12 cellular contexts compared by ENCODE assay signal in genomic region chr19:10815969-10816635, GRCh38. TPM values are rescaled to one million over a fixed set of nuclear protein-coding genes. Genes with fewer than 3 reads are reported as not detected.
DNase-seq lines count a peak whose midpoint lies in the region; ATAC-seq and TF ChIP-seq lines count a peak whose summit lies in the region.
"Had no signal": no experiment of that assay in that cellular context is flagged by ENCODE, and none has a peak within 500 bp of the region (broad histone marks: within the 10 kb centered on the region; RNA-seq: fewer than 3 reads in every experiment).

No MANE protein-coding gene starts in this region.

- H3K9me3 Mint-ChIP-seq in nephron: no peaks in the 10 kb centered on the region
- H3K9me3 Mint-ChIP-seq: activated naive CD8-positive, alpha-beta T cell treated with anti-CD3 and anti-CD28 coated beads for 36 hours; CD4-positive, CD25-positive, alpha-beta regulatory T cell had no signal

- H3K9me3 ChIP-seq in heart right ventricle: no peaks in the 10 kb centered on the region
- no peaks in the 10 kb centered on the region for H3K9me3 ChIP-seq in heart left ventricle
- H3K9me3 ChIP-seq in upper lobe of right lung: no peaks in the 10 kb centered on the region

- TF ChIP-seq POLR2A in heart left ventricle (IDR thresholded peaks at IDR 0.05): no peak

- peaks cover 41% of the 10 kb centered on the region for H3K36me3 Mint-ChIP-seq in nephron (ENCODE audit: low read depth)

- 91 to 93% methylated on average over 20 of the region's 20 CpGs for WGBS in heart right ventricle, 2 donors
- WGBS in heart left ventricle, 4 donors: 93 to 94% (median 94%) methylated on average over 18 to 20 of the region's 20 CpGs

- H3K27me3 Mint-ChIP-seq in nephron (ENCODE audit: low read depth): no peaks in the 10 kb centered on the region
- H3K27me3 Mint-ChIP-seq: activated naive CD8-positive, alpha-beta T cell treated with anti-CD3 and anti-CD28 coated beads for 36 hours; CD4-positive, CD25-positive, alpha-beta regulatory T cell had no signal

- H3K4me3 ChIP-seq in heart right ventricle (peak overlapping the region in 6 of 10 donors; percentile 23 to 39 (median 34)), heart left ventricle (peak overlapping the region in 5 of 12 donors; percentile 14 to 55 (median 49)), choroid plexus epithelial cell (ENCODE audit: low read depth, low read length) (peak overlapping the region; percentile 77), upper lobe of right lung (peak overlapping the region; percentile 40)

- H3K4me1 Mint-ChIP-seq in nephron: peaks cover 15% of the 10 kb centered on the region

- H3K36me3 ChIP-seq in heart right ventricle (peaks cover 0 to 96% (median 57%) of the 10 kb centered on the region in 9 donors), heart left ventricle (peaks cover 3 to 90% (median 75%) of the 10 kb centered on the region in 9 donors), upper lobe of right lung (peaks cover 78% of the 10 kb centered on the region)

- ATAC-seq in heart right ventricle (no peak), heart left ventricle (no peak), upper lobe of right lung (no peak), GM21423 (IDR thresholded peaks at IDR 0.05; ENCODE audit: unreplicated experiment) (no peak), left colon (no peak)
- ATAC-seq: esophagus mucosa had no signal

- H3K27ac ChIP-seq in heart right ventricle (peak overlapping the region in 5 of 10 donors; percentile 22 to 87 (median 61)), heart left ventricle (peak overlapping the region in 5 of 12 donors; percentile 56 to 69 (median 62)), upper lobe of right lung (peak overlapping the region; percentile 55)

- peak overlapping the region; percentile 74 to 97 (median 93) for H3K27ac Mint-ChIP-seq in nephron
- H3K27ac Mint-ChIP-seq: activated naive CD8-positive, alpha-beta T cell treated with anti-CD3 and anti-CD28 coated beads for 36 hours; CD4-positive, CD25-positive, alpha-beta regulatory T cell had no signal

- DNase-seq in heart right ventricle (no peak), heart left ventricle (no peak), choroid plexus epithelial cell (ENCODE audit: low read depth) (peak; percentile 59), upper lobe of right lung (no peak), left colon (no peak)
- DNase-seq in activated effector memory CD4-positive, alpha-beta T cell treated with anti-CD3 and anti-CD28 coated beads, Interleukin-2, amount 50 U/mL, for 16 hours: no peak
- DNase-seq: activated naive CD8-positive, alpha-beta T cell treated with anti-CD3 and anti-CD28 coated beads for 36 hours; CD4-positive, CD25-positive, alpha-beta regulatory T cell; NCI-H1417 treated with DMSO at 0.1 percent for 48 hours had no signal

- intact Hi-C loops in heart right ventricle (cut with DNase I) (no loop called here), heart left ventricle (cut with DNase I) (no loop called here), upper lobe of right lung (cut with DNase I) (no loop called here), left colon (cut with DNase I, micrococcal nuclease) (no loop called here)

- no peaks in the 10 kb centered on the region for H3K27me3 ChIP-seq in heart right ventricle
- H3K27me3 ChIP-seq in heart left ventricle: no peaks in the 10 kb centered on the region
- no peaks in the 10 kb centered on the region for H3K27me3 ChIP-seq in upper lobe of right lung

- H3K4me3 Mint-ChIP-seq in nephron: peak overlapping the region; percentile 82 to 91 (median 89)
- H3K4me3 Mint-ChIP-seq: activated naive CD8-positive, alpha-beta T cell treated with anti-CD3 and anti-CD28 coated beads for 36 hours; CD4-positive, CD25-positive, alpha-beta regulatory T cell had no signal

- H3K4me1 ChIP-seq in heart right ventricle: peaks cover 0 to 50% (median 0%) of the 10 kb centered on the region in 9 donors
- H3K4me1 ChIP-seq in heart left ventricle: peaks cover 0 to 44% (median 0%) of the 10 kb centered on the region in 12 donors
- H3K4me1 ChIP-seq in upper lobe of right lung: peaks cover 10% of the 10 kb centered on the region

- TF ChIP-seq CTCF in heart right ventricle (IDR thresholded peaks at IDR 0.05) (no peak), heart left ventricle (IDR thresholded peaks at IDR 0.05) (no peak), choroid plexus epithelial cell (conservative IDR thresholded peaks at IDR 0.05; ENCODE audit: low read depth, low read length) (no peak), nephron (IDR thresholded peaks at IDR 0.05; ENCODE audit: unreplicated experiment in 3 of 3) (no peak), upper lobe of right lung (IDR thresholded peaks at IDR 0.05) (no peak)

RNA-seq across cellular contexts. Expression of gene TMED1, which starts 19.9 kb away (rescaled TPM):
- total RNA-seq in heart right ventricle (10 to 100 TPM; 25.9 to 38.6 (median 32.9) TPM), heart left ventricle (10 to 100 TPM; 27.0 to 56.5 (median 35.0) TPM), upper lobe of right lung (25.3 TPM), left colon (10 to 100 TPM; 16.9 to 19.5 TPM)
- polyA plus RNA-seq in heart right ventricle (10 to 100 TPM; 40.4 to 88.6 TPM), heart left ventricle (10 to 100 TPM; 44.6 to 76.5 TPM)

RNA-seq across cellular contexts. Expression of gene C19orf38, which starts 32.1 kb away (rescaled TPM):
- 1 to 10 TPM in 3 of 10 donors, under 1 TPM in 6, not detected in 1; 0.27 to 4.0 (median 0.61) TPM for total RNA-seq in heart right ventricle
- polyA plus RNA-seq in heart right ventricle: 1 to 10 TPM in 1 of 2 donors, under 1 TPM in 1; 0.66 to 1.3 TPM
- 1 to 10 TPM in 4 of 9 donors, under 1 TPM in 5; 0.21 to 6.0 (median 0.86) TPM for total RNA-seq in heart left ventricle
- 1 to 10 TPM in 1 of 2 donors, under 1 TPM in 1; 0.23 to 1.1 TPM for polyA plus RNA-seq in heart left ventricle
- total RNA-seq in upper lobe of right lung: 7.4 TPM
- total RNA-seq in left colon: under 1 TPM; 0.49 to 0.98 TPM
- total RNA-seq: esophagus mucosa had no signal

RNA-seq across cellular contexts. Expression of gene CARM1, which starts 55.3 kb away (rescaled TPM):
- 10 to 100 TPM; 25.8 to 45.4 (median 28.8) TPM for total RNA-seq in heart right ventricle
- 10 to 100 TPM; 26.2 to 27.4 TPM for polyA plus RNA-seq in heart right ventricle
- 10 to 100 TPM; 22.4 to 39.5 (median 29.3) TPM for total RNA-seq in heart left ventricle
- 10 to 100 TPM; 26.9 to 38.6 TPM for polyA plus RNA-seq in heart left ventricle
- 25.5 TPM for total RNA-seq in upper lobe of right lung
- 10 to 100 TPM; 48.3 to 58.3 TPM for total RNA-seq in left colon
